ENCODE assay signal across 8 cellular contexts in the genomic region with DNA sequence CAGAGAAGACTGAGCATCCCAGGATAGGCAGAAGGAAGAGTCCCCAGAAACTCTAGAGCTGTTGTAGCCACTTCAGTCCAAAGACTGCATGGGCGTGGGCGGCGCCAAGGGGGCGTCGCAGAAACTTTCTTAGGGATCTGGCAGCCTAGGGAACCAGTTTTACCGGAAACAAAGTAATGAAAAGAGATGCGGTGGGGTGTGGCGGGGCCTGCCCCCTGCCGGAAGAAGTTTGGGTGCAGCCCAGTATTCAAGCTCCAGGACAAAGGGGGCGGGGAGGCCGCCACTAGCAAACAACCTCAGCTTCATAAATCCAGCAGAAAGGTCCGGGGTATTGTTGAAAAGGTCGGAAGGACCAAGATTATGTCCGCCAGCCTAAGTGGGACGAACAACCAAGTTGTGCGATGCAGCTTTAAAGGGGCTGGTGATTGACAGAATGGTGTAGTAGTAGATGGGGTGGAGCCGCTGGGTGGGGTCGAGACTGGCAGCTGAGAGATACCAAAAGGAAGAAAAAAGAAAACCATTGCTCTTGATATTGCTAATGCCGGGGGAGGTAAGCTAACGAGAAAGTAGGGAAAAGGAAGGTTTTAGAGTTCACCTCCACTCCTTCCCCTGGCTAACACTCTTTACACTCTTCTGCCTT.
DNase-seq lines count a peak whose midpoint lies in the region; ATAC-seq and TF ChIP-seq lines count a peak whose summit lies in the region.

No MANE protein-coding gene starts in this region.

- DNase-seq in AG04449 (ENCODE audit: low read depth, low spot score) (no peak), PC-3 (peak; percentile 77), left ventricle myocardium superior (peak; percentile 59), renal cortical epithelial cell (ENCODE audit: low read depth) (peak; percentile 27), cerebellum (ENCODE audit: low spot score) (no peak)
- peak; percentile 44 for DNase-seq in activated naive CD4-positive, alpha-beta T cell treated with Interleukin-2 at 50 U/mL for 16 hours

- ATAC-seq in GM18858 (IDR thresholded peaks at IDR 0.05; ENCODE audit: unreplicated experiment) (peak; percentile 78), HG03045 (IDR thresholded peaks at IDR 0.05; ENCODE audit: unreplicated experiment) (peak; percentile 83), PC-3 (peak; percentile 66), left ventricle myocardium superior (peak; percentile 88)

- CTCF ChIA-PET in AG04449 (lab: Yijun Ruan, JAX), result interaction anchor here (0.8 to 1.0 kb wide), 2 partner anchors 9 to 819 kb away, joined by 3 read pairs; no protein-coding TSS in a partner anchor
- CTCF ChIA-PET in PC-3 (lab: Charles Lee), result interaction anchor here (0.7 kb wide), 1 partner anchor 651 kb away, joined by 3 read pairs; no protein-coding TSS in a partner anchor

- peak overlapping the region; percentile 27 for H3K27ac ChIP-seq in PC-3 (ENCODE audit: low read length)

- H3K79me2 ChIP-seq in PC-3 (ENCODE audit: low read length), result no peaks in the 10 kb centered on the region

- no peaks in the 10 kb centered on the region for H3K9me2 ChIP-seq in PC-3 (replicated peaks; ENCODE audit: low read length)

- peaks cover 7% of the 10 kb centered on the region for H3K4me1 ChIP-seq in PC-3 (ENCODE audit: insufficient read depth, low read length)

- BruUV-seq in PC-3 (replicated peaks; lab: Mats Ljungman, UMichigan), result TSS peak; percentile 77

- no peaks in the 10 kb centered on the region for H3F3A ChIP-seq in PC-3 (ENCODE audit: low read length, unreplicated experiment)

- no peaks in the 10 kb centered on the region for H3K27me3 ChIP-seq in PC-3 (ENCODE audit: low read length)

- intact Hi-C loops in PC-3 (cut with micrococcal nuclease) (loop anchor here (1.0 to 5.0 kb wide), 2 partner anchors 191 to 819 kb away; a partner anchor contains a TSS), left ventricle myocardium superior (cut with micrococcal nuclease) (no loop called here)

- peak overlapping the region; percentile 60; the same call in 1 of the 2 replicates for H3K9ac ChIP-seq in PC-3 (ENCODE audit: low read length)

- H3K9me3 ChIP-seq in PC-3 (ENCODE audit: low read length), result no peaks in the 10 kb centered on the region

- peak overlapping the region; percentile 99 for H2AFZ ChIP-seq in PC-3 (ENCODE audit: low read length)

- TF ChIP-seq CTCF in AG04449 (IDR thresholded peaks at IDR 0.05; ENCODE audit: insufficient read depth, low read length, missing control alignments) (no peak), PC-3 (conservative IDR thresholded peaks at IDR 0.05; ENCODE audit: low read depth, low read length) (peak; percentile 60)

- H3K4me3 ChIP-seq in AG04449 (ENCODE audit: low read depth, low read length) (peak overlapping the region; percentile 50), PC-3 (ENCODE audit: low read length) (peak overlapping the region; percentile 86)

- POLR2A ChIA-PET in AG04449 (lab: Yijun Ruan, JAX), result no interaction called here
- POLR2A ChIA-PET in PC-3 (lab: Charles Lee; ENCODE audit: unreplicated experiment), result interaction anchor here (0.7 kb wide), 1 partner anchor 1207 kb away, joined by 4 read pairs; no protein-coding TSS in a partner anchor

- no peaks in the 10 kb centered on the region for H4K20me1 ChIP-seq in PC-3 (ENCODE audit: low read length)

- H3K4me2 ChIP-seq in PC-3 (ENCODE audit: low read length), result peak overlapping the region; percentile 97

- no peaks in the 10 kb centered on the region for H3K36me3 ChIP-seq in PC-3 (ENCODE audit: low read depth, low read length)

Comparison
In these comparisons a context has a peak if more than half of its experiments do, and no peak if none do; other contexts are left out.
1. DNase-seq: peak in PC-3 (single experiment), activated naive CD4-positive, alpha-beta T cell treated with Interleukin-2 at 50 U/mL for 16 hours (single experiment), left ventricle myocardium superior (single experiment) and renal cortical epithelial cell (single experiment); none in AG04449 (single experiment) and cerebellum (single experiment).
2. Peak in every context shown above with its lines, with median percentiles within 50 percentile points of each other: ATAC-seq.